Comparison of ENCODE assay signal across 13 cellular contexts in the genomic region with DNA sequence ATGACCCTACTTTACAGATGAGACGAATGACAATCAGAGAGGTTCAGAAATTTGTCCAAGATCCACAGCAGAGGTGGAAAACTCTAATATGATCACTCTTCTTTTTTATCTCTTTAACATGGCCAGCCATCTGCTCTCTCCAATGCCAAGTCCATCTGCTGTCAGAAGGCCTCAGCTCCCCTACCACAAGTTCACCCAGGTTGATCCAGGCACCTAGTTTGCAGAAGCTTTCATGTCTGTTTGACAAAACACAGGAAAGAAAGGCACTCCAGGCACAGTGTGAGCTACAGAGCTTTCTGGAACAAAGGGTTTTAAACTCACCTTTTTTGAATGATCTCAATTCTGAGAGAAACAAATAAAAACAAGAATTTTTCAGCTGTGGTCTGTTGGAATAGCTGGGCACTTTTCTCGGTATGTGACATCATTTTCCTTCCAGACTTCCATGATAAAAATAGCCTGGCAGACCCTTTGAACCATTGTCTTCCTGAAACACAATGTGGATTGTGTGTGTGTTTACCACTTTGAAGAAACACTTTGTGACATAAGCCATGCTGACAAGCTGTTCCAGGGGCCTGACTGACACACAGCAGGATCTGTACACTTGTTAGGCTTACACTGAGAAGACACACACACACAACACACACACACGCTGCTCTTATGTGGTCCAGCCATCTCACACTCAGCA.
DNase-seq lines count a peak whose midpoint lies in the region; ATAC-seq and TF ChIP-seq lines count a peak whose summit lies in the region.
"Had no signal": no experiment of that assay in that cellular context is flagged by ENCODE, and none has a peak within 500 bp of the region (broad histone marks: within the 10 kb centered on the region; RNA-seq: fewer than 3 reads in every experiment).

No MANE protein-coding gene starts in this region.

- H3K9me3 ChIP-seq in heart right ventricle: peaks cover 0 to 8% (median 0%) of the 10 kb centered on the region in 11 donors

- H3K27me3 ChIP-seq in heart right ventricle: peaks cover 0 to 26% (median 0%) of the 10 kb centered on the region in 7 donors
- H3K27me3 ChIP-seq: BLaER1 had no signal

- peak overlapping the region; percentile 51 to 83 (median 76) for H3K27ac ChIP-seq in heart right ventricle
- H3K27ac ChIP-seq: BLaER1, foreskin keratinocyte had no signal

- H3K4me1 ChIP-seq in heart right ventricle: peaks cover 3 to 65% (median 27%) of the 10 kb centered on the region in 9 donors
- H3K4me1 ChIP-seq: foreskin keratinocyte had no signal

- TF ChIP-seq CTCF in heart right ventricle (IDR thresholded peaks at IDR 0.05): no peak

- 52 to 61% methylated on average over 3 of the region's 3 CpGs for WGBS in heart right ventricle, 2 donors

- intact Hi-C loops in heart right ventricle (cut with DNase I) (no loop called here), sciatic nerve (cut with DNase I) (no loop called here)

- no peaks in the 10 kb centered on the region for H3K36me3 ChIP-seq in heart right ventricle
- H3K36me3 ChIP-seq: BLaER1 had no signal

- DNase-seq in cerebellar cortex (ENCODE audit: low spot score): peak; percentile 57
- peak in 1 of 2 donors; percentile 32 for DNase-seq in heart right ventricle
- peak; percentile 9 for DNase-seq in myocyte (ENCODE audit: low read depth)
- peak; percentile 97 for DNase-seq in superior temporal gyrus (ENCODE audit: extremely low spot score)
- no peak for DNase-seq in NCI-H1092 treated with DMSO at 0.1 percent for 48 hours (lab: John Stamatoyannopoulos, UW)
- DNase-seq in GM03348 (ENCODE audit: low spot score): no peak
- DNase-seq in sciatic nerve (ENCODE audit: low spot score): no peak
- DNase-seq: DND-41; effector memory CD8-positive, alpha-beta T cell; foreskin keratinocyte; NCI-H1436 treated with DMSO at 0.1 percent for 48 hours had no signal

- ATAC-seq in heart right ventricle: peak; percentile 55 to 90 (median 82)
- no peak for ATAC-seq in sciatic nerve
- ATAC-seq: effector memory CD8-positive, alpha-beta T cell; foreskin keratinocyte; Panc1 had no signal

- no peak overlapping the region for H3K4me3 ChIP-seq in heart right ventricle
- H3K4me3 ChIP-seq: BLaER1 had no signal

Comparison
In these comparisons a context has a peak if more than half of its experiments do, and no peak if none do; other contexts are left out.
1. DNase-seq: peak in cerebellar cortex (single experiment), myocyte (single experiment) and superior temporal gyrus (single experiment); none in NCI-H1092 treated with DMSO at 0.1 percent for 48 hours (single experiment), GM03348 (single experiment) and sciatic nerve (single experiment).